ENCODE assay signal across 34 cellular contexts in genomic region chr12:85672436-85672835, GRCh38.
"Had no signal": no experiment of that assay in that cellular context is flagged by ENCODE, and none has a peak within 500 bp of the region (broad histone marks: within the 10 kb centered on the region; RNA-seq: fewer than 3 reads in every experiment).

No MANE protein-coding gene starts in this region.

- H3K27ac ChIP-seq: KMS-11 had no signal

- H3K36me3 ChIP-seq: MG63 had no signal

- H3K27me3 ChIP-seq: MG63 had no signal

- H3K9ac ChIP-seq: KMS-11 had no signal

- DNase-seq: Karpas-422, Kasumi-1, MG63, MM.1S, MV-4-11, NCI-H1048, NCI-H1092, NCI-H1092 treated with DMSO at 0.1 percent for 48 hours, NCI-H1105, NCI-H1105 treated with DMSO at 0.1 percent for 48 hours, NCI-H1417, NCI-H1417 treated with DMSO at 0.1 percent for 48 hours, NCI-H1436, NCI-H1436 treated with DMSO at 0.1 percent for 48 hours, NCI-H146, NCI-H1694, NCI-H1694 treated with DMSO at 0.1 percent for 48 hours, NCI-H187, NCI-H187 treated with DMSO at 0.1 percent for 48 hours, NCI-H1930, NCI-H2029, NCI-H2029 treated with DMSO at 0.1 percent for 48 hours, NCI-H2081, NCI-H2081 treated with DMSO at 0.1 percent for 48 hours, NCI-H2107, NCI-H2171, NCI-H2171 treated with DMSO at 0.1 percent for 48 hours, NCI-H2227 treated with DMSO at 0.1 percent for 48 hours, NCI-H226, NCI-H345, NCI-H446, NCI-H446 treated with DMSO at 0.1 percent for 48 hours, NCI-H510A had no signal

- H3K4me3 ChIP-seq: MG63 had no signal

- H3K9me3 ChIP-seq: MG63 had no signal
